In the genomic region with DNA sequence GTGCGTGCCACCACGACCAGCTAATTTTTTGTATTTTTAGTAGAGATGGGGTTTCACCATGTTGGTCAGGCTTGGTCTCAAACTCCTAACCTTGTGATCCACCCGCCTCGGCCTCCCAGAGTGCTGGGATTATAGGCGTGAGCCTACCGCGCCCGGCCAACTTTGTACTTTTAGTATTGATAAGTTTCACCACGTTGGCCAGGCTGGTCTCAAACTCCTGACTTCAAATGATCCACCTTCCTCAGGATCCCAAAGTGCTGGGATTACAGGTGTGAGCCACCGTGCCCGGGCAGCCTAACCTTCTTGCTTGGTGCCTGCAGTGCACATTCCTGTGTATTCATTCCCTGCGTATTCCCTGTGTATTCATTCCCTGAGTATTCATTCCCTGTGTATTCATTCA, we compare ENCODE assay signal across 2 cellular contexts. TPM values are rescaled to one million over a fixed set of nuclear protein-coding genes. Genes with fewer than 3 reads are reported as not detected.
"Had no signal": no experiment of that assay in that cellular context is flagged by ENCODE, and none has a peak within 500 bp of the region (broad histone marks: within the 10 kb centered on the region; RNA-seq: fewer than 3 reads in every experiment).

No MANE protein-coding gene starts in this region.

RNA-seq across cellular contexts. Expression of a gene that starts 49.0 kb away (rescaled TPM):
- total RNA-seq: epithelial cell of proximal tubule, foreskin keratinocyte had no signal
- polyA plus RNA-seq: foreskin keratinocyte had no signal
